8 cellular contexts compared by ENCODE assay signal in the genomic region with DNA sequence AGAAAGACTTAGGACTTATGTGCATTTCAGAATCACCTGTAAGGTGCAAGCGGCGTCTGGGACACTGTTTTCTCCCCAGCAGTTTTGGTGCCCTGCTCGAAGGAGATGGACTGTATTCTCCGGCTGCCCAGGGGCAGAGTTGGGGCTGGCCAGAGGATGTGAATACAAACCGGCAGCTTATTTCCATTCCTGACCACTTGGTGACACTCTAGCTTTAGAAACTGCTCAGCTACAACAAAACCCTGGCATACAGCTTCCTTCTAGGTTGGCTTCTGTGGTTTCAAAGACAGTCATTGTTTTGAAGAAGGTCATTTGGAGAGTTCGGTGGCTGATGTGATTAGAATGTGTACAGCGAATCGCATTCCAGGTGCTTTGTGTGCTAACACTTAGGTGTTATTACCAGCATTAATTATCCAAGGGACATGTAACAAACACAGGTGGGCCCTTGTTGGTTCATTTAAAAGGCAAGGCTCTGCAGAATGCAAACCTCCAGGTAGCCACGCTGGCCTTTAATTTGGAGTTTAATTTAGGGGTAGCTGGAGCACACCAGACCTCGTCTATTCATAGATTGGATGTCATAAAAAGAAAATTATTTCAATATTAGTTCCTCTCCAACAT.
DNase-seq lines count a peak whose midpoint lies in the region; ATAC-seq, FAIRE-seq and TF ChIP-seq lines count a peak whose summit lies in the region.

No MANE protein-coding gene starts in this region.

- no peaks in the 10 kb centered on the region for H3K27me3 Mint-ChIP-seq in stimulated activated memory B cell treated with anti-CD40 and anti-IgM and Interleukin-4, amounts not matched to agents 10 μg/mL and 1 μg/mL and 100 μg/mL, for 72 hours

- no peaks in the 10 kb centered on the region for H3K9me1 ChIP-seq in K562 (ENCODE audit: control insufficient read depth, insufficient read depth, low read length)

- peak; percentile 56 for FAIRE-seq in K562 (lab: Jason Lieb, UNC)

- no peak overlapping the region for H3K27ac ChIP-seq in DOHH2 (ENCODE audit: low read depth, low read length)
- no peak overlapping the region for H3K27ac ChIP-seq in K562 (ENCODE audit: extremely low read depth, low read depth, low read length)

- no peak overlapping the region for H3K4me3 ChIP-seq in DOHH2 (ENCODE audit: low read length)
- H3K4me3 ChIP-seq in K562 = no peak overlapping the region

- H3K9me3 ChIP-seq in DOHH2 (ENCODE audit: control insufficient read depth, insufficient read depth, low read length) = no peaks in the 10 kb centered on the region
- no peaks in the 10 kb centered on the region; the same call in 1 of the 2 replicates for H3K9me3 ChIP-seq in K562 (replicated peaks; ENCODE audit: control insufficient read depth, insufficient read depth, low read depth, low read length)

- H3K36me3 Mint-ChIP-seq in stimulated activated memory B cell treated with anti-CD40 and anti-IgM and Interleukin-4, amounts not matched to agents 10 μg/mL and 1 μg/mL and 100 μg/mL, for 72 hours = no peaks in the 10 kb centered on the region

- POLR2A ChIA-PET in K562 (lab: Yijun Ruan, JAX) = no interaction called here

- no peaks in the 10 kb centered on the region for H3K4me1 ChIP-seq in DOHH2 (ENCODE audit: control insufficient read depth, low read length)
- H3K4me1 ChIP-seq in K562 (replicated peaks in 1 of 2; ENCODE audit: control insufficient read depth in 2 of 2, insufficient read depth in 2 of 2, low read length in 2 of 2) = no peaks in the 10 kb centered on the region

- H3F3A ChIP-seq in DOHH2 (ENCODE audit: control insufficient read depth, insufficient read depth) = no peaks in the 10 kb centered on the region

- H3K79me2 ChIP-seq in DOHH2 (ENCODE audit: control insufficient read depth, low read length) (no peaks in the 10 kb centered on the region), K562 (ENCODE audit: control insufficient read depth, insufficient read depth, low read length) (no peaks in the 10 kb centered on the region)

- no peaks in the 10 kb centered on the region for H3K9me3 Mint-ChIP-seq in stimulated activated memory B cell treated with anti-CD40 and anti-IgM and Interleukin-4, amounts not matched to agents 10 μg/mL and 1 μg/mL and 100 μg/mL, for 72 hours

- in situ Hi-C loops in K562 (cut with MboI) = no loop called here

- no peak for TF ChIP-seq POLR2A in K562 (conservative IDR thresholded peaks at IDR 0.05)

- intact Hi-C loops in K562 (cut with micrococcal nuclease) = loop anchor here (10.0 kb wide), 1 partner anchor 808 kb away; no protein-coding TSS in a partner anchor

- H3K9me2 ChIP-seq in DOHH2 (replicated peaks; ENCODE audit: control insufficient read depth, low read length) = no peaks in the 10 kb centered on the region

- H3K36me3 ChIP-seq in DOHH2 (ENCODE audit: control insufficient read depth, low read length) (no peaks in the 10 kb centered on the region), K562 (ENCODE audit: control insufficient read depth, insufficient read depth, low read length) (no peaks in the 10 kb centered on the region)

- H3K4me3 Mint-ChIP-seq in stimulated activated memory B cell treated with anti-CD40 and anti-IgM and Interleukin-4, amounts not matched to agents 10 μg/mL and 1 μg/mL and 100 μg/mL, for 72 hours = no peak overlapping the region

- DNase-seq in NCI-H748 treated with DMSO at 0.1 percent for 48 hours (lab: John Stamatoyannopoulos, UW) (peak; percentile 98), K562 (ENCODE audit: extremely low read depth in 1 of 4, low spot score in 3 of 4) (peak in 2 of 4 experiments; percentile 5 to 8), iPS-NIHi7 (ENCODE audit: extremely low spot score) (peak; percentile 80)
- no peak for DNase-seq in activated effector memory CD4-positive, alpha-beta T cell treated with Interleukin-2 at 50 U/mL for 16 hours

- CTCF ChIA-PET in K562 (lab: Yijun Ruan, JAX; ENCODE audit: low intra/inter-chr PET ratio) = interaction anchor here (0.9 kb wide), 1 partner anchor 132 kb away, joined by 3 read pairs; no protein-coding TSS in a partner anchor

- no peak overlapping the region for H2AFZ ChIP-seq in K562 (ENCODE audit: low read depth, low read length)

- BruUV-seq in K562 (replicated peaks; lab: Mats Ljungman, UMichigan) = no TSS peak

- peak; percentile 78 for ATAC-seq in GM19468 (IDR thresholded peaks at IDR 0.05; ENCODE audit: extremely low read depth, unreplicated experiment)
- peak; percentile 97 for ATAC-seq in HG03442 (IDR thresholded peaks at IDR 0.05; ENCODE audit: unreplicated experiment)
- peak; percentile 62; the same call in 2 of the 3 replicates for ATAC-seq in K562
- ATAC-seq in stimulated activated memory B cell treated with anti-CD40 and anti-IgM and Interleukin-4, amounts not matched to agents 10 μg/mL and 1 μg/mL and 100 μg/mL, for 72 hours = peak; percentile 92

- TF ChIP-seq RAD21 in K562 (CRISPR knock-in tag; conservative IDR thresholded peaks at IDR 0.05 in 1 of 2, IDR thresholded peaks at IDR 0.05 in 1 of 2) = peak; percentile 37 to 66; a peak in 3 of 4 replicates

- H3K27me3 ChIP-seq in DOHH2 (ENCODE audit: control insufficient read depth, low read length) = no peaks in the 10 kb centered on the region
- H3K27me3 ChIP-seq in K562 (ENCODE audit: control insufficient read depth in 2 of 2, insufficient read depth in 2 of 2, low read length in 2 of 2) = no peaks in the 10 kb centered on the region

- TF ChIP-seq EP300 in K562 (IDR thresholded peaks at IDR 0.05; ENCODE audit: low read length) = no peak

- TF ChIP-seq CTCF in DOHH2 (IDR thresholded peaks at IDR 0.05; ENCODE audit: low read depth, low read length, poor library complexity, severe bottlenecking) = peak; percentile 57
- peak in 2 of 3 experiments; percentile 35 to 39; a peak in 1 of 6 replicates for TF ChIP-seq CTCF in K562 (IDR thresholded peaks at IDR 0.05 in 2 of 3, conservative IDR thresholded peaks at IDR 0.05 in 1 of 3; ENCODE audit: insufficient read depth in 2 of 3, low read depth in 1 of 3, low read length in 3 of 3)

- H3K4me2 ChIP-seq in DOHH2 (ENCODE audit: low read length) (no peak overlapping the region), K562 (ENCODE audit: insufficient read depth, low read length) (no peak overlapping the region)

- peak overlapping the region; percentile 37 for H3K27ac Mint-ChIP-seq in stimulated activated memory B cell treated with anti-CD40 and anti-IgM and Interleukin-4, amounts not matched to agents 10 μg/mL and 1 μg/mL and 100 μg/mL, for 72 hours

- no peak overlapping the region for H3K9ac ChIP-seq in K562 (ENCODE audit: insufficient read depth in 1 of 2, low read depth in 2 of 2, low read length in 2 of 2)

- H3K4me1 Mint-ChIP-seq in stimulated activated memory B cell treated with anti-CD40 and anti-IgM and Interleukin-4, amounts not matched to agents 10 μg/mL and 1 μg/mL and 100 μg/mL, for 72 hours = peaks cover 13% of the 10 kb centered on the region

- H4K20me1 ChIP-seq in DOHH2 (ENCODE audit: control insufficient read depth, insufficient read depth, low read depth, low read length) (no peaks in the 10 kb centered on the region), K562 (replicated peaks; ENCODE audit: control insufficient read depth, insufficient read depth, low read length) (no peaks in the 10 kb centered on the region)

- WGBS in K562 (ENCODE audit: insufficient coverage, low coverage, missing lambda C conversion rate) = 0% methylated on average over 10 of the region's 10 CpGs

TF ChIP-seq in K562, 482 proteins besides CTCF, POLR2A, EP300 and RAD21 (continues in another document):
- no peak for TF ChIP-seq GTF2A2 (tag; IDR thresholded peaks at IDR 0.05)
- TF ChIP-seq MTA2 (IDR thresholded peaks at IDR 0.05; ENCODE audit: low read depth) = no peak
- no peak for TF ChIP-seq HNRNPLL (IDR thresholded peaks at IDR 0.05; ENCODE audit: low read depth, low read length, poor library complexity, severe bottlenecking)
- TF ChIP-seq, protein P1, sequence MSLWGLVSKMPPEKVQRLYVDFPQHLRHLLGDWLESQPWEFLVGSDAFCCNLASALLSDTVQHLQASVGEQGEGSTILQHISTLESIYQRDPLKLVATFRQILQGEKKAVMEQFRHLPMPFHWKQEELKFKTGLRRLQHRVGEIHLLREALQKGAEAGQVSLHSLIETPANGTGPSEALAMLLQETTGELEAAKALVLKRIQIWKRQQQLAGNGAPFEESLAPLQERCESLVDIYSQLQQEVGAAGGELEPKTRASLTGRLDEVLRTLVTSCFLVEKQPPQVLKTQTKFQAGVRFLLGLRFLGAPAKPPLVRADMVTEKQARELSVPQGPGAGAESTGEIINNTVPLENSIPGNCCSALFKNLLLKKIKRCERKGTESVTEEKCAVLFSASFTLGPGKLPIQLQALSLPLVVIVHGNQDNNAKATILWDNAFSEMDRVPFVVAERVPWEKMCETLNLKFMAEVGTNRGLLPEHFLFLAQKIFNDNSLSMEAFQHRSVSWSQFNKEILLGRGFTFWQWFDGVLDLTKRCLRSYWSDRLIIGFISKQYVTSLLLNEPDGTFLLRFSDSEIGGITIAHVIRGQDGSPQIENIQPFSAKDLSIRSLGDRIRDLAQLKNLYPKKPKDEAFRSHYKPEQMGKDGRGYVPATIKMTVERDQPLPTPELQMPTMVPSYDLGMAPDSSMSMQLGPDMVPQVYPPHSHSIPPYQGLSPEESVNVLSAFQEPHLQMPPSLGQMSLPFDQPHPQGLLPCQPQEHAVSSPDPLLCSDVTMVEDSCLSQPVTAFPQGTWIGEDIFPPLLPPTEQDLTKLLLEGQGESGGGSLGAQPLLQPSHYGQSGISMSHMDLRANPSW (CRISPR knock-in tag; IDR thresholded peaks at IDR 0.05) = no peak
